In genomic region chr2:179580378-179581146, GRCh38 we compare ENCODE assay signal across 1 cellular context.
TF ChIP-seq lines count a peak whose summit lies in the region.

No MANE protein-coding gene starts in this region.

TF ChIP-seq in HepG2, 621 proteins besides CTCF, POLR2A, EP300 and RAD21 (continued from another document and continues in another):
- no peak for TF ChIP-seq TFDP2 (CRISPR knock-in tag; IDR thresholded peaks at IDR 0.05)
- no peak for TF ChIP-seq REL (CRISPR knock-in tag; conservative IDR thresholded peaks at IDR 0.05)
- TF ChIP-seq SP5 (CRISPR knock-in tag; IDR thresholded peaks at IDR 0.05; ENCODE audit: borderline replicate concordance, low read depth), result no peak
- TF ChIP-seq PAXIP1 (CRISPR knock-in tag; conservative IDR thresholded peaks at IDR 0.05), result no peak; the same call in 1 of the 2 replicates
- no peak for TF ChIP-seq ZNF276 (CRISPR knock-in tag; IDR thresholded peaks at IDR 0.05; ENCODE audit: low read depth)
- no peak for TF ChIP-seq SRSF9 (IDR thresholded peaks at IDR 0.05; ENCODE audit: borderline replicate concordance, insufficient read depth, low read depth, low read length, poor library complexity, severe bottlenecking)
- TF ChIP-seq CBX2 (IDR thresholded peaks at IDR 0.05; ENCODE audit: low read depth, low read length), result no peak
- TF ChIP-seq CBX2 (CRISPR knock-in tag; IDR thresholded peaks at IDR 0.05; ENCODE audit: low read depth), result no peak
- no peak for TF ChIP-seq ONECUT2 (CRISPR knock-in tag; IDR thresholded peaks at IDR 0.05)
- no peak for TF ChIP-seq RAD51 (IDR thresholded peaks at IDR 0.05; ENCODE audit: borderline replicate concordance)
- no peak for TF ChIP-seq ZNF10 (CRISPR knock-in tag; IDR thresholded peaks at IDR 0.05; ENCODE audit: borderline replicate concordance, low read depth)
- TF ChIP-seq ZNF709 (CRISPR knock-in tag; IDR thresholded peaks at IDR 0.05), result no peak
- TF ChIP-seq CREB1 (IDR thresholded peaks at IDR 0.05), result no peak
- no peak for TF ChIP-seq CREB1 (CRISPR knock-in tag; IDR thresholded peaks at IDR 0.05)
- no peak for TF ChIP-seq HDAC1 (CRISPR knock-in tag; IDR thresholded peaks at IDR 0.05)
- no peak for TF ChIP-seq HNRNPH1 (optimal IDR thresholded peaks at IDR 0.05; ENCODE audit: low read depth, low read length)
- TF ChIP-seq SMAD9 (CRISPR knock-in tag; IDR thresholded peaks at IDR 0.05), result no peak
- TF ChIP-seq PAF1 (CRISPR knock-in tag; IDR thresholded peaks at IDR 0.05), result no peak
- no peak for TF ChIP-seq ARNT (IDR thresholded peaks at IDR 0.05)
- TF ChIP-seq KLF16 (CRISPR knock-in tag; IDR thresholded peaks at IDR 0.05), result 0 out of 4 replicates have a peak, but pooled peaks of 1 of the 2 experiments have one; percentile 23
- no peak for TF ChIP-seq NFE2 (CRISPR knock-in tag; IDR thresholded peaks at IDR 0.05)
- TF ChIP-seq ARID5B (CRISPR knock-in tag; IDR thresholded peaks at IDR 0.05), result peak; percentile 86
- 0 out of 2 replicates have a peak, but pooled peaks have one; percentile 18 for TF ChIP-seq THAP11 (CRISPR knock-in tag; IDR thresholded peaks at IDR 0.05)
- TF ChIP-seq CENPT (CRISPR knock-in tag; IDR thresholded peaks at IDR 0.05; ENCODE audit: low read depth), result no peak
- no peak for TF ChIP-seq JUNB (CRISPR knock-in tag; IDR thresholded peaks at IDR 0.05; ENCODE audit: borderline replicate concordance)
- TF ChIP-seq CSRNP1 (CRISPR knock-in tag; IDR thresholded peaks at IDR 0.05), result no peak
- TF ChIP-seq POLR2AphosphoS5 (IDR thresholded peaks at IDR 0.05; ENCODE audit: low read depth, low read length), result peak; percentile 52
- TF ChIP-seq CENPBD1 (CRISPR knock-in tag; IDR thresholded peaks at IDR 0.05; ENCODE audit: borderline replicate concordance, low read depth), result no peak
- no peak for TF ChIP-seq ATAD3A (CRISPR knock-in tag; IDR thresholded peaks at IDR 0.05)
- TF ChIP-seq ZNF772 (CRISPR knock-in tag; IDR thresholded peaks at IDR 0.05), result no peak
- peak; percentile 91 for TF ChIP-seq ZNF12 (CRISPR knock-in tag; IDR thresholded peaks at IDR 0.05)
- TF ChIP-seq GLI4 (CRISPR knock-in tag; IDR thresholded peaks at IDR 0.05; ENCODE audit: borderline replicate concordance), result no peak
- no peak for TF ChIP-seq SMC3 (IDR thresholded peaks at IDR 0.05; ENCODE audit: low read length)
- no peak for TF ChIP-seq ZNF687 (CRISPR knock-in tag; IDR thresholded peaks at IDR 0.05)
- 0 out of 4 replicates have a peak, but pooled peaks of 1 of the 2 experiments have one; percentile 44 for TF ChIP-seq NR2F1 (CRISPR knock-in tag; IDR thresholded peaks at IDR 0.05)
- TF ChIP-seq ZNF768 (CRISPR knock-in tag; IDR thresholded peaks at IDR 0.05), result no peak
- 0 out of 2 replicates have a peak, but pooled peaks have one; percentile 16 for TF ChIP-seq USF2 (IDR thresholded peaks at IDR 0.05; ENCODE audit: low read depth, low read length)
- TF ChIP-seq USF2 (CRISPR knock-in tag; IDR thresholded peaks at IDR 0.05; ENCODE audit: borderline replicate concordance), result peak; percentile 24; the same call in 1 of the 2 replicates
- no peak for TF ChIP-seq RNF2 (conservative IDR thresholded peaks at IDR 0.05; ENCODE audit: low read depth)
- no peak for TF ChIP-seq PAX8 (CRISPR knock-in tag; IDR thresholded peaks at IDR 0.05; ENCODE audit: borderline replicate concordance)
- no peak for TF ChIP-seq RBFOX2 (IDR thresholded peaks at IDR 0.05; ENCODE audit: low read depth, low read length)
- no peak for TF ChIP-seq SRF (IDR thresholded peaks at IDR 0.05; ENCODE audit: low read depth, low read length)
- no peak for TF ChIP-seq ARID2 (CRISPR knock-in tag; IDR thresholded peaks at IDR 0.05; ENCODE audit: borderline replicate concordance)
- TF ChIP-seq SSRP1 (CRISPR knock-in tag; IDR thresholded peaks at IDR 0.05), result no peak
- no peak for TF ChIP-seq U2AF1 (optimal IDR thresholded peaks at IDR 0.05; ENCODE audit: low read depth, low read length)
- no peak for TF ChIP-seq ZNF841 (CRISPR knock-in tag; IDR thresholded peaks at IDR 0.05; ENCODE audit: borderline replicate concordance)
